Comparison of ENCODE assay signal across 1 cellular context in genomic region chr15:89429986-89430385, GRCh38.
TF ChIP-seq lines count a peak whose summit lies in the region.

No MANE protein-coding gene starts in this region.

TF ChIP-seq in GM23338, 12 proteins besides CTCF, POLR2A, EP300 and RAD21 (continued from another document):
- TF ChIP-seq REST (IDR thresholded peaks at IDR 0.05; ENCODE audit: unreplicated experiment) (no peak), ZNF462 (CRISPR knock-in tag; IDR thresholded peaks at IDR 0.05) (no peak), POLR2AphosphoS5 (IDR thresholded peaks at IDR 0.05; ENCODE audit: low read depth) (no peak), ZNF114 (CRISPR knock-in tag; IDR thresholded peaks at IDR 0.05) (no peak)
